In the genomic region with DNA sequence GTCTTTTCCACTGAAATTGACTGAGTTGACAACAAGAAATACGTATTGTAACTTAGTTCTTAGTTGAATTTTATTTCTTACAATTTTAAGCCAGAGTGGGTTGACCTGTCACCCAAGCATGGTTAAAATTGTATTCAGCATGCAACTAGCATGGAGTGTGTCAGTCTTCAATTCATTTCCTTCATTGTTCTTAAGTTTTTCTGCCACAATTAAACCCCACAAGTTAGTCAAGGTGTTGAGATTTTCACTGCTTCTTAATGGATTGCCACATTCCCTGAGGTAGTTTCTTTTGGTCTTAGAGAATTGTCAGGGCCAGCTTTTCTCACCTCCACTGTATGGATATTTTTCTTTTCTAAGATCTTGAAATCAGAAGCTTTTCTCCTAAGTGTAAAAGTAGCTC, we compare ENCODE assay signal across 11 cellular contexts. TPM values are rescaled to one million over a fixed set of nuclear protein-coding genes. Genes with fewer than 3 reads are reported as not detected.
DNase-seq lines count a peak whose midpoint lies in the region; ATAC-seq, FAIRE-seq and TF ChIP-seq lines count a peak whose summit lies in the region.
"Had no signal": no experiment of that assay in that cellular context is flagged by ENCODE, and none has a peak within 500 bp of the region (broad histone marks: within the 10 kb centered on the region; RNA-seq: fewer than 3 reads in every experiment).

No MANE protein-coding gene starts in this region.

- H3K9me3 Mint-ChIP-seq in T-helper 2 cell treated with Interferon-gamma antibody and Interleukin-4, amounts not matched to agents 5 μg/mL and 100 μg/mL, for 36 hours: no peaks in the 10 kb centered on the region
- H3K9me3 Mint-ChIP-seq in activated T-helper 17 cell treated with anti-CD3 and anti-CD28 coated beads, Interleukin-2, amount 50 U/mL, for 72 hours: no peaks in the 10 kb centered on the region
- H3K9me3 Mint-ChIP-seq in stimulated activated naive B cell treated with anti-CD40 and anti-IgM and Interleukin-4, amounts not matched to agents 10 μg/mL and 1 μg/mL and 100 μg/mL, for 72 hours: peaks cover 0 to 2% of the 10 kb centered on the region in 2 donors

- 78% methylated on average over 1 of the region's 1 CpG for WGBS in right cardiac atrium
- WGBS in pancreas, 2 donors: 71 to 72% methylated on average over 1 of the region's 1 CpG

- H3K36me3 Mint-ChIP-seq in T-helper 2 cell treated with Interferon-gamma antibody and Interleukin-4, amounts not matched to agents 5 μg/mL and 100 μg/mL, for 36 hours (ENCODE audit: low read depth): peaks cover 37% of the 10 kb centered on the region
- peaks cover 71% of the 10 kb centered on the region for H3K36me3 Mint-ChIP-seq in activated T-helper 17 cell treated with anti-CD3 and anti-CD28 coated beads, Interleukin-2, amount 50 U/mL, for 72 hours (ENCODE audit: low read depth)
- H3K36me3 Mint-ChIP-seq in stimulated activated naive B cell treated with anti-CD40 and anti-IgM and Interleukin-4, amounts not matched to agents 10 μg/mL and 1 μg/mL and 100 μg/mL, for 72 hours: peaks cover 31 to 49% of the 10 kb centered on the region in 2 donors

- no peak overlapping the region for H3K27ac ChIP-seq in right cardiac atrium (ENCODE audit: low read length)
- no peak overlapping the region for H3K27ac ChIP-seq in pancreas
- H3K27ac ChIP-seq: RWPE1 had no signal

- H3K9me3 ChIP-seq in right cardiac atrium (ENCODE audit: control insufficient read depth, low read length) (no peaks in the 10 kb centered on the region), pancreas (no peaks in the 10 kb centered on the region)

- peaks cover 10% of the 10 kb centered on the region for H3K4me1 ChIP-seq in right cardiac atrium (ENCODE audit: control insufficient read depth, insufficient read depth, low read length)
- peaks cover 0 to 25% (median 25%) of the 10 kb centered on the region in 3 donors for H3K4me1 ChIP-seq in pancreas

- intact Hi-C loops in right cardiac atrium (cut with DNase I): loop anchor here in 3 of 4 donors (5.0 to 10.0 kb wide), 3 partner anchors 60 to 70 kb away; no protein-coding TSS in a partner anchor
- intact Hi-C loops in pancreas (cut with DNase I): no loop called here

- no peaks in the 10 kb centered on the region for H3K27me3 Mint-ChIP-seq in T-helper 2 cell treated with Interferon-gamma antibody and Interleukin-4, amounts not matched to agents 5 μg/mL and 100 μg/mL, for 36 hours (ENCODE audit: low read depth)
- H3K27me3 Mint-ChIP-seq in activated T-helper 17 cell treated with anti-CD3 and anti-CD28 coated beads, Interleukin-2, amount 50 U/mL, for 72 hours: no peaks in the 10 kb centered on the region
- no peaks in the 10 kb centered on the region for H3K27me3 Mint-ChIP-seq in stimulated activated naive B cell treated with anti-CD40 and anti-IgM and Interleukin-4, amounts not matched to agents 10 μg/mL and 1 μg/mL and 100 μg/mL, for 72 hours

- H3K36me3 ChIP-seq in pancreas: no peaks in the 10 kb centered on the region

- ATAC-seq in activated T-helper 17 cell treated with anti-CD3 and anti-CD28 coated beads, Interleukin-2, amount 50 U/mL, for 72 hours (replicated peaks): no peak
- no peak for ATAC-seq in right cardiac atrium
- no peak for ATAC-seq in stimulated activated naive B cell treated with anti-CD40 and anti-IgM and Interleukin-4, amounts not matched to agents 10 μg/mL and 1 μg/mL and 100 μg/mL, for 72 hours (replicated peaks)
- no peak for ATAC-seq in HG02623 (IDR thresholded peaks at IDR 0.05; ENCODE audit: unreplicated experiment)
- ATAC-seq in pancreas: no peak

- no peak for DNase-seq in T-helper 2 cell treated with Interferon-gamma antibody and Interleukin-4, amounts not matched to agents 5 μg/mL and 100 μg/mL, for 36 hours (ENCODE audit: low spot score)
- DNase-seq in T-helper 2 cell (no peak), right cardiac atrium (no peak), NCI-H1436 treated with DMSO at 0.1 percent for 48 hours (lab: John Stamatoyannopoulos, UW) (no peak), pancreas (no peak)
- no peak for DNase-seq in stimulated activated naive B cell treated with anti-CD40 and anti-IgM and Interleukin-4, amounts not matched to agents 10 μg/mL and 1 μg/mL and 100 μg/mL, for 72 hours
- DNase-seq: stimulated activated naive CD4-positive, alpha-beta T cell had no signal

- H3K27me3 ChIP-seq in right cardiac atrium (ENCODE audit: control insufficient read depth, insufficient read depth): no peaks in the 10 kb centered on the region
- H3K27me3 ChIP-seq in pancreas: no peaks in the 10 kb centered on the region

- H3K4me3 ChIP-seq in right cardiac atrium (ENCODE audit: low read length): peak overlapping the region; percentile 94
- no peak overlapping the region for H3K4me3 ChIP-seq in pancreas

- H3K4me1 Mint-ChIP-seq in T-helper 2 cell treated with Interferon-gamma antibody and Interleukin-4, amounts not matched to agents 5 μg/mL and 100 μg/mL, for 36 hours (ENCODE audit: low read depth): peaks cover 56% of the 10 kb centered on the region
- peaks cover 45% of the 10 kb centered on the region for H3K4me1 Mint-ChIP-seq in activated T-helper 17 cell treated with anti-CD3 and anti-CD28 coated beads, Interleukin-2, amount 50 U/mL, for 72 hours
- peaks cover 19 to 58% of the 10 kb centered on the region in 2 donors for H3K4me1 Mint-ChIP-seq in stimulated activated naive B cell treated with anti-CD40 and anti-IgM and Interleukin-4, amounts not matched to agents 10 μg/mL and 1 μg/mL and 100 μg/mL, for 72 hours

- no peak for TF ChIP-seq CTCF in pancreas (IDR thresholded peaks at IDR 0.05)

- peak overlapping the region; percentile 79 for H3K27ac Mint-ChIP-seq in T-helper 2 cell treated with Interferon-gamma antibody and Interleukin-4, amounts not matched to agents 5 μg/mL and 100 μg/mL, for 36 hours
- H3K27ac Mint-ChIP-seq in activated T-helper 17 cell treated with anti-CD3 and anti-CD28 coated beads, Interleukin-2, amount 50 U/mL, for 72 hours: peak overlapping the region; percentile 100
- H3K27ac Mint-ChIP-seq in stimulated activated naive B cell treated with anti-CD40 and anti-IgM and Interleukin-4, amounts not matched to agents 10 μg/mL and 1 μg/mL and 100 μg/mL, for 72 hours: peak overlapping the region; percentile 77

- FAIRE-seq in pancreas (lab: Jason Lieb, UNC): no peak
- FAIRE-seq: A204.1 had no signal

- peak overlapping the region; percentile 100 for H3K4me3 Mint-ChIP-seq in T-helper 2 cell treated with Interferon-gamma antibody and Interleukin-4, amounts not matched to agents 5 μg/mL and 100 μg/mL, for 36 hours
- H3K4me3 Mint-ChIP-seq in activated T-helper 17 cell treated with anti-CD3 and anti-CD28 coated beads, Interleukin-2, amount 50 U/mL, for 72 hours: peak overlapping the region; percentile 97
- H3K4me3 Mint-ChIP-seq in stimulated activated naive B cell treated with anti-CD40 and anti-IgM and Interleukin-4, amounts not matched to agents 10 μg/mL and 1 μg/mL and 100 μg/mL, for 72 hours: peak overlapping the region; percentile 75 to 99

RNA-seq across cellular contexts. Expression of a gene that starts 2.1 kb away (rescaled TPM):
- total RNA-seq in activated T-helper 17 cell treated with anti-CD3 and anti-CD28 coated beads, Interleukin-2, amount 50 U/mL, for 72 hours: 10 to 100 TPM; 68.3 to 77.1 TPM
- total RNA-seq in right cardiac atrium (10 to 100 TPM; 22.5 to 37.4 (median 27.2) TPM), pancreas (10 to 100 TPM in 1 of 6 donors, 1 to 10 TPM in 5; 6.0 to 12.4 (median 8.4) TPM)
- polyA plus RNA-seq in right cardiac atrium (20.8 TPM), pancreas (10 to 100 TPM in 1 of 2 donors, 1 to 10 TPM in 1; 8.3 to 11.2 TPM)

Comparison
In these comparisons a context has a peak if more than half of its experiments do, and no peak if none do; other contexts are left out.
1. intact Hi-C loops: an anchor here in right cardiac atrium (5.0 to 10.0 kb wide); none called in pancreas.